In the genomic region with DNA sequence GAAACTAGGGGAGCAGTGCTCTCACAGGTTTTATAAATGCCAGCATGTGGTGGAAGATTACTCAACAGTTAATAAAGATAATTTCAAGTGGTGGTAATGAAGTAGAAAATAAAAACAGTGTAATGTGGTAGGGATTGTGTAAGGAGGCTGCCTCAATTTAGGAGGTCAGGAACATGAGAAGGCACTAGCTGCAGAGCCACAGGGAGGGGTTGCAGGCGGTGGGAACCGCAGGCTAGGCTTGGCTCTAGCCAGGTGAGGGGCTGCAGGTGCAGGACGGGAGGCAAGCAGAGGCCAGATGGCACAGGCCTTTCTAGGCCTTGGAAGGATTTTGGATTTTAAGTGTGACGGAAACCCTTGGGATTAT, we compare ENCODE assay signal across 8 cellular contexts. TPM values are rescaled to one million over a fixed set of nuclear protein-coding genes. Genes with fewer than 3 reads are reported as not detected.
A peak's percentile ranks its signal among the peaks of the same experiment; 100 is the strongest.
DNase-seq lines count a peak whose midpoint lies in the region; ATAC-seq and TF ChIP-seq lines count a peak whose summit lies in the region.

No MANE protein-coding gene starts in this region.

- 9 to 12% methylated on average over 4 of the region's 4 CpGs for WGBS in tibial nerve, 2 donors

- TF ChIP-seq POLR2A in tibial nerve (IDR thresholded peaks at IDR 0.05), result no peak

- peaks cover 39% of the 10 kb centered on the region for H3K36me3 ChIP-seq in NT2/D1 (ENCODE audit: insufficient read depth, insufficient read length, low read length)
- peaks cover 28% of the 10 kb centered on the region for H3K36me3 ChIP-seq in lower lobe of right lung
- peaks cover 0 to 25% (median 0%) of the 10 kb centered on the region in 3 donors for H3K36me3 ChIP-seq in tibial nerve

- H3K4me1 ChIP-seq in NT2/D1 (ENCODE audit: insufficient read depth, insufficient read length) (no peaks in the 10 kb centered on the region), lower lobe of right lung (peaks cover 27% of the 10 kb centered on the region), tibial nerve (peaks cover 6 to 64% (median 26%) of the 10 kb centered on the region in 4 donors)

- ATAC-seq in HG02973 (IDR thresholded peaks at IDR 0.05; ENCODE audit: unreplicated experiment) (peak; percentile 6), lower lobe of right lung (peak in 1 of 2 donors; percentile 28)

- peak; percentile 55 for DNase-seq in activated CD8-positive, alpha-beta memory T cell treated with anti-CD3 and anti-CD28 coated beads, Interleukin-2, amount 50 U/mL, for 48 hours
- no peak for DNase-seq in activated CD8-positive, alpha-beta memory T cell treated with anti-CD3 and anti-CD28 coated beads for 24 hours
- DNase-seq in NT2/D1 (ENCODE audit: low read depth, low spot score) (no peak), chondrocyte (ENCODE audit: low spot score) (no peak), lower lobe of right lung (no peak), tibial nerve (ENCODE audit: low spot score in 2 of 2) (no peak), HPDE6-E6E7 (ENCODE audit: extremely low spot score) (no peak)

- H3K27me3 ChIP-seq in NT2/D1 (ENCODE audit: insufficient read depth, insufficient read length), result no peaks in the 10 kb centered on the region
- no peaks in the 10 kb centered on the region for H3K27me3 ChIP-seq in lower lobe of right lung (ENCODE audit: low read depth)
- no peaks in the 10 kb centered on the region for H3K27me3 ChIP-seq in tibial nerve

- peak overlapping the region; percentile 48 for H3K4me3 ChIP-seq in NT2/D1 (ENCODE audit: insufficient read length, low read depth)
- peak overlapping the region; percentile 85 for H3K4me3 ChIP-seq in lower lobe of right lung
- peak overlapping the region; percentile 59 to 94 (median 78) for H3K4me3 ChIP-seq in tibial nerve

- peaks cover 7% of the 10 kb centered on the region for H3K36me3 Mint-ChIP-seq in chondrocyte (ENCODE audit: low read depth)

- peak overlapping the region; percentile 24 for H3K9ac ChIP-seq in NT2/D1 (ENCODE audit: insufficient read length, low read depth)

- no peak for TF ChIP-seq EP300 in tibial nerve (IDR thresholded peaks at IDR 0.05)

- peaks cover 45% of the 10 kb centered on the region for H3K4me1 Mint-ChIP-seq in chondrocyte (ENCODE audit: low read depth)

- peak overlapping the region; percentile 98 for H3K4me3 Mint-ChIP-seq in chondrocyte (ENCODE audit: unreplicated experiment)

- no peaks in the 10 kb centered on the region for H3K27me3 Mint-ChIP-seq in chondrocyte (ENCODE audit: low read depth)

- H3K9me3 ChIP-seq in NT2/D1 (ENCODE audit: insufficient read depth, low read length) (peaks cover 28% of the 10 kb centered on the region; the same call in 1 of the 2 replicates), lower lobe of right lung (no peaks in the 10 kb centered on the region), tibial nerve (no peaks in the 10 kb centered on the region)

- no peaks in the 10 kb centered on the region for H3K9me3 Mint-ChIP-seq in chondrocyte (ENCODE audit: low read depth)

- H3K27ac ChIP-seq in lower lobe of right lung (peak overlapping the region; percentile 96), tibial nerve (peak overlapping the region; percentile 79 to 98 (median 92))

- H3K27ac Mint-ChIP-seq in chondrocyte (ENCODE audit: unreplicated experiment), result peak overlapping the region; percentile 100

- intact Hi-C loops in lower lobe of right lung (cut with DNase I), result no loop called here

- TF ChIP-seq CTCF in chondrocyte (IDR thresholded peaks at IDR 0.05), result no peak
- TF ChIP-seq CTCF in lower lobe of right lung (IDR thresholded peaks at IDR 0.05), result no peak
- no peak for TF ChIP-seq CTCF in tibial nerve (IDR thresholded peaks at IDR 0.05)

RNA-seq across cellular contexts. Expression of a gene that starts 0.8 kb away (rescaled TPM):
- 6.2 to 10.9 TPM (median 8.9 TPM) in 3 replicates for total RNA-seq in chondrocyte
- total RNA-seq in lower lobe of right lung, result 15.7 TPM
- 10 to 100 TPM in 2 of 4 donors, 1 to 10 TPM in 2; 6.1 to 16.8 (median 12.3) TPM for total RNA-seq in tibial nerve

RNA-seq across cellular contexts. Expression of a gene that starts 0.9 kb away (rescaled TPM):
- 27.7 to 30.8 TPM (median 27.9 TPM) in 3 replicates for total RNA-seq in chondrocyte
- total RNA-seq in lower lobe of right lung, result 31.5 TPM
- total RNA-seq in tibial nerve, result 100 to 1,000 TPM in 1 of 4 donors, 10 to 100 TPM in 3; 40.6 to 107 (median 60.5) TPM
